Comparison of ENCODE assay signal across 8 cellular contexts in the genomic region with DNA sequence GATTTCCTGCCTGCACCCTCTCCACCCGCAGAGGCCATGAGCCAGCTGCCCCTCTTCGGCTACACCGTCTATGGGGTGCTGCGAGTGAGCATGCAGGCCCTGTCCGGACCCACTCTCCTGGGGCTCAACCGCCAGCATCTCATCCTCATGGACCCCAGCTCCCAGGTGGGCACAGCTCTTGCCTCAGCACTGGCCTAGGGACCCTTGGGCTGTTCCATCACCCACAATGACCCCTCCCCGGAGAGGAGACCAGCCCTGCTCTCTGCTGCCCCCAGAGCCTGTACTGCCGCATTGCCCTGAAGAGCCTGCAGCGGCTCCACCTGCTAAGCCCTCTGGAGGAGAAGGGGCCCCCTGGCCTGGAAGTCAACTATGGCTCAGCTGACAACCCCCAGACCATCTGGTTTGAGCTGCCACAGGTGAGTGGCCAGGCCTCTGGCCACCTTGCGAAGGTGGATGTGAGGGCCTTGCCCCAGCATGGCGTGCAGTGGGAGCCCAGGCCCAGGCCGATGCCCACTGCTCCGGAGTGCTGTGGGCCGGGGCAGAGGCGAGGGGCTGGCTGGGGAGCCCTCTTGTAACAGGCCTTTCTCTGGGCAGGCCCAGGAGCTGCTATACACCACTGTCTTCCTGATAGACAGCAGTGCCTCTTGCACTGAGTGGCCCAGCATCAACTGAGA. TPM values are rescaled to one million over a fixed set of nuclear protein-coding genes. Genes with fewer than 3 reads are reported as not detected.
A peak's percentile ranks its signal among the peaks of the same experiment; 100 is the strongest.
DNase-seq lines count a peak whose midpoint lies in the region; ATAC-seq and TF ChIP-seq lines count a peak whose summit lies in the region.

No MANE protein-coding gene starts in this region.

- CTCF ChIA-PET in activated CD4-positive, alpha-beta T cell treated with anti-CD3 and anti-CD28 coated beads for 36 hours (lab: Charles Lee) = interaction anchor here (0.7 to 1.6 kb wide), 5 partner anchors 25 to 123 kb away, joined by 3 to 6 read pairs (median 4); no protein-coding TSS in a partner anchor

- no peaks in the 10 kb centered on the region for H3K4me1 ChIP-seq in uterus

- H3K9me3 ChIP-seq in uterus = no peaks in the 10 kb centered on the region

- H3K27ac Mint-ChIP-seq in activated CD4-positive, alpha-beta T cell treated with anti-CD3 and anti-CD28 coated beads for 36 hours = no peak overlapping the region

- H3K4me3 Mint-ChIP-seq in activated CD4-positive, alpha-beta T cell treated with anti-CD3 and anti-CD28 coated beads for 36 hours = no peak overlapping the region

- no peaks in the 10 kb centered on the region for H3K27me3 Mint-ChIP-seq in activated CD4-positive, alpha-beta T cell treated with anti-CD3 and anti-CD28 coated beads for 36 hours

- POLR2A ChIA-PET in activated CD4-positive, alpha-beta T cell treated with anti-CD3 and anti-CD28 coated beads for 36 hours (lab: Charles Lee) = interaction anchor here (0.5 to 0.6 kb wide), 2 partner anchors 204 to 224 kb away, joined by 3 to 6 read pairs; no protein-coding TSS in a partner anchor

- H3K27me3 ChIP-seq in brain microvascular endothelial cell (replicated peaks) (no peaks in the 10 kb centered on the region), uterus (no peaks in the 10 kb centered on the region)

- no peaks in the 10 kb centered on the region for H3K36me3 ChIP-seq in brain microvascular endothelial cell (replicated peaks)
- no peaks in the 10 kb centered on the region for H3K36me3 ChIP-seq in uterus

- H3K27ac ChIP-seq in brain microvascular endothelial cell (no peak overlapping the region), uterus (no peak overlapping the region)

- DNase-seq in activated CD4-positive, alpha-beta T cell treated with anti-CD3 and anti-CD28 coated beads for 36 hours = peak; percentile 51
- no peak for DNase-seq in activated CD4-positive, alpha-beta T cell treated with anti-CD3 and anti-CD28 coated beads for 4 hours
- DNase-seq in NCI-H1694 treated with DMSO at 0.1 percent for 48 hours (lab: John Stamatoyannopoulos, UW) (peak; percentile 38), brain microvascular endothelial cell (no peak), lung microvascular endothelial cell (ENCODE audit: low read depth in 2 of 2) (peak; percentile 36 to 50), T-helper 9 cell (no peak), uterus (no peak)

- peak; percentile 91 for TF ChIP-seq CTCF in brain microvascular endothelial cell (IDR thresholded peaks at IDR 0.05; ENCODE audit: low read depth, low read length, missing control alignments)
- peak in 2 of 4 experiments; percentile 17 to 41 for TF ChIP-seq CTCF in uterus (IDR thresholded peaks at IDR 0.05)

- H3K4me1 Mint-ChIP-seq in activated CD4-positive, alpha-beta T cell treated with anti-CD3 and anti-CD28 coated beads for 36 hours = no peaks in the 10 kb centered on the region

- TF ChIP-seq POLR2A in uterus (IDR thresholded peaks at IDR 0.05) = no peak

- H3K36me3 Mint-ChIP-seq in activated CD4-positive, alpha-beta T cell treated with anti-CD3 and anti-CD28 coated beads for 36 hours (ENCODE audit: low read depth) = no peaks in the 10 kb centered on the region

- intact Hi-C loops in activated CD4-positive, alpha-beta T cell treated with anti-CD3 and anti-CD28 coated beads for 36 hours (cut with DNase I, micrococcal nuclease) = no loop called here
- intact Hi-C loops in uterus (cut with DNase I; ENCODE audit: low total_unique reads) = no loop called here

- peak; percentile 78 for ATAC-seq in activated CD4-positive, alpha-beta T cell treated with anti-CD3 and anti-CD28 coated beads for 36 hours
- no peak for ATAC-seq in GM21717 (IDR thresholded peaks at IDR 0.05; ENCODE audit: unreplicated experiment)

- in situ Hi-C loops in brain microvascular endothelial cell (cut with HindIII; ENCODE audit: low pct_ligation_motif_present, low sequenced_read_pairs) = no loop called here

- H3K9me3 Mint-ChIP-seq in activated CD4-positive, alpha-beta T cell treated with anti-CD3 and anti-CD28 coated beads for 36 hours (ENCODE audit: low read depth) = no peaks in the 10 kb centered on the region

- H3K4me3 ChIP-seq in brain microvascular endothelial cell (ENCODE audit: low read depth, low read length) (no peak overlapping the region), uterus (no peak overlapping the region)

RNA-seq across cellular contexts. Expression of gene SMIM5, which starts 7.3 kb away (rescaled TPM):
- under 1 TPM; 0.12 to 0.14 TPM for total RNA-seq in activated CD4-positive, alpha-beta T cell treated with anti-CD3 and anti-CD28 coated beads for 36 hours
- not detected in 2 replicates for total RNA-seq in lung microvascular endothelial cell
- total RNA-seq in uterus = 1 to 10 TPM in 1 of 4 donors, under 1 TPM in 1, not detected in 2; 0.85 to 2.2 TPM

RNA-seq across cellular contexts. Expression of gene MYO15B, which starts 38.4 kb away (rescaled TPM):
- total RNA-seq in activated CD4-positive, alpha-beta T cell treated with anti-CD3 and anti-CD28 coated beads for 36 hours = 10 to 100 TPM; 20.8 to 22.4 TPM
- 3.3 and 20.2 TPM in 2 replicates for total RNA-seq in lung microvascular endothelial cell
- total RNA-seq in uterus = 100 to 1,000 TPM; 119 to 610 (median 170) TPM

RNA-seq across cellular contexts. Expression of gene RECQL5, which starts 41.0 kb away (rescaled TPM):
- total RNA-seq in activated CD4-positive, alpha-beta T cell treated with anti-CD3 and anti-CD28 coated beads for 36 hours = 10 to 100 TPM; 36.4 to 40.5 TPM
- total RNA-seq in lung microvascular endothelial cell (9.6 and 15.7 TPM in 2 replicates), uterus (10 to 100 TPM in 2 of 4 donors, 1 to 10 TPM in 1, under 1 TPM in 1; 0.59 to 22.7 (median 11.9) TPM)

RNA-seq across cellular contexts. Expression of gene SAP30BP, which starts 41.2 kb away (rescaled TPM):
- 10 to 100 TPM; 87.8 to 100.0 TPM for total RNA-seq in activated CD4-positive, alpha-beta T cell treated with anti-CD3 and anti-CD28 coated beads for 36 hours
- total RNA-seq in lung microvascular endothelial cell (36.8 and 43.7 TPM in 2 replicates), uterus (10 to 100 TPM; 14.1 to 87.7 (median 64.7) TPM)

Comparison
In these comparisons a context has a peak if more than half of its experiments do, and no peak if none do; other contexts are left out.
1. DNase-seq: peak in activated CD4-positive, alpha-beta T cell treated with anti-CD3 and anti-CD28 coated beads for 36 hours (single experiment), NCI-H1694 treated with DMSO at 0.1 percent for 48 hours (single experiment) and lung microvascular endothelial cell (2 of 2); none in activated CD4-positive, alpha-beta T cell treated with anti-CD3 and anti-CD28 coated beads for 4 hours (0 of 2), brain microvascular endothelial cell (single experiment), T-helper 9 cell (single experiment) and uterus (0 of 2).